Comparison of ENCODE assay signal across 22 cellular contexts in the genomic region with DNA sequence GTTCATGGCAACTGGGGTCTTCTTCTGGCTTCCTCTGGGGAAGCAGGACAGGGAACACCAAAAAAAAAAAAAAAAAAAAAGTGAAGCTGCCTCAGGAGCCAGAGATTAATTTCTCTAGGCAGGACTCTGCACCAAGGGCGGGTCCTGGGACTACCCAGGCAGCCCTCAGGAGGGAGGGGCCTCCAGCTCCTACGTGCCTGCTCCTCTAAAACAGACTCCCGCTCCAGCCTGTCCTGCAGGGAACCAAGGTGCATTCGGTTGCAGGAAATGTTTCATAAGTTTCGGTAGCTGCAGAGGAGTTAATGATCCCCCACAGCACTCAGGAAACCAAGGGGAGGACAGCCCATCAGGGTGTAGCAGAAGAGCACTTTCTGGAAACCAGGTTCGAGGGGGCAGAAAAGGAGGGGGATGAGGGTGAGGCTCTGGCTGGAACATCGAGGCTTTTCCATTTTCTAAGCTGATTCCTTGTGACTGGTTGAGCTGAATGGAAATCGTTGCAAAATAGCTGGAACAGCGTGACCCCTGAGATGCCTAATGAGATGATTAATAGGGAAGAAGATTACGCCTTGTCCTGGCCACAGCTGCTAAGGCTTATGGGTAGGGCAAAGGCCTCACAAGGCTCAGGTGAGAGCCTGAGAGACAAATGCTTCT.
DNase-seq lines count a peak whose midpoint lies in the region; ATAC-seq, FAIRE-seq and TF ChIP-seq lines count a peak whose summit lies in the region.
"Had no signal": no experiment of that assay in that cellular context is flagged by ENCODE, and none has a peak within 500 bp of the region (broad histone marks: within the 10 kb centered on the region; RNA-seq: fewer than 3 reads in every experiment).

No MANE protein-coding gene starts in this region.

- H3K9ac ChIP-seq in K562 (ENCODE audit: insufficient read depth in 1 of 2, low read depth in 2 of 2, low read length in 2 of 2), result no peak overlapping the region

- no peak for FAIRE-seq in K562 (lab: Jason Lieb, UNC)
- FAIRE-seq: endothelial cell of umbilical vein, HTR-8/SVneo had no signal

- TF ChIP-seq RAD21 in K562 (CRISPR knock-in tag; conservative IDR thresholded peaks at IDR 0.05 in 1 of 2, IDR thresholded peaks at IDR 0.05 in 1 of 2), result no peak

- H3K4me1 ChIP-seq in K562 (replicated peaks in 1 of 2; ENCODE audit: control insufficient read depth in 2 of 2, insufficient read depth in 2 of 2, low read length in 2 of 2), result peaks cover 0 to 3% of the 10 kb centered on the region in 2 experiments; a peak in 1 of 5 replicates

- ATAC-seq in K562, result peak; percentile 38; the same call in 2 of the 3 replicates
- peak; percentile 94 for ATAC-seq in omental fat pad (ENCODE audit: low FRiP score)
- ATAC-seq in HG02610 (IDR thresholded peaks at IDR 0.05; ENCODE audit: unreplicated experiment), result no peak
- ATAC-seq: natural killer cell, Panc1 had no signal

- in situ Hi-C loops in K562 (cut with MboI), result no loop called here

- H4K20me1 ChIP-seq in K562 (replicated peaks; ENCODE audit: control insufficient read depth, insufficient read depth, low read length), result no peaks in the 10 kb centered on the region

- WGBS in K562 (ENCODE audit: insufficient coverage, low coverage, missing lambda C conversion rate), result 7% methylated on average over 10 of the region's 10 CpGs

- no peak overlapping the region for H3K4me3 ChIP-seq in K562
- H3K4me3 ChIP-seq: MG63, sigmoid colon, thoracic aorta had no signal

- H2AFZ ChIP-seq in K562 (ENCODE audit: low read depth, low read length), result no peak overlapping the region

- H3K36me3 ChIP-seq in K562 (ENCODE audit: control insufficient read depth, insufficient read depth, low read length), result no peaks in the 10 kb centered on the region
- H3K36me3 ChIP-seq: MG63, sigmoid colon, thoracic aorta had no signal

- TF ChIP-seq EP300 in K562 (IDR thresholded peaks at IDR 0.05; ENCODE audit: low read length), result no peak

- no peak for TF ChIP-seq POLR2A in K562 (conservative IDR thresholded peaks at IDR 0.05)

- DNase-seq in AG20443 (ENCODE audit: low spot score) (peak; percentile 44), K562 (ENCODE audit: extremely low read depth in 1 of 4, low spot score in 3 of 4) (no peak), iPS-NIHi11 (ENCODE audit: low spot score) (peak; percentile 52), omental fat pad (ENCODE audit: low spot score) (no peak), midbrain (lab: John Stamatoyannopoulos, UW) (no peak), GM20000 (ENCODE audit: low spot score) (no peak), DMS 273 (lab: John Stamatoyannopoulos, UW; ENCODE audit: unreplicated experiment) (no peak)
- DNase-seq: activated CD4-positive, alpha-beta T cell treated with anti-CD3 and anti-CD28 coated beads, Interleukin-2, amount 10 ng/mL, durations not matched to agents 7 days and 5 days; activated naive CD8-positive, alpha-beta T cell treated with anti-CD3 and anti-CD28 coated beads, Interleukin-2, amount 10 ng/mL, durations not matched to agents 7 days and 5 days; activated T-cell treated with anti-CD3 and anti-CD28 coated beads, Interleukin-2, amount 50 U/mL, for 24 hours; DND-41; MG63; natural killer cell; NCI-H2081 treated with DMSO at 0.1 percent for 48 hours; sigmoid colon; stimulated activated CD4-positive, alpha-beta T cell treated with anti-CD3 and anti-CD28 coated beads, Interleukin-2, amount 100 ng/mL, for 48 hours; stimulated activated CD8-positive, alpha-beta memory T cell treated with anti-CD3 and anti-CD28 coated beads, Interleukin-4, amount 100 ng/mL, for 48 hours had no signal

- no TSS peak for BruUV-seq in K562 (replicated peaks; lab: Mats Ljungman, UMichigan)

- no peak overlapping the region for H3K27ac ChIP-seq in K562 (ENCODE audit: extremely low read depth, low read depth, low read length)
- H3K27ac ChIP-seq: sigmoid colon, thoracic aorta had no signal

- intact Hi-C loops in K562 (cut with micrococcal nuclease), result no loop called here

- POLR2A ChIA-PET in K562 (lab: Yijun Ruan, JAX), result interaction anchor here (0.8 to 2.0 kb wide), 4 partner anchors 9 to 63 kb away, joined by 3 to 6 read pairs (median 5); no protein-coding TSS in a partner anchor

- no peaks in the 10 kb centered on the region for H3K9me1 ChIP-seq in K562 (ENCODE audit: control insufficient read depth, insufficient read depth, low read length)

- H3K27me3 ChIP-seq in K562 (ENCODE audit: control insufficient read depth in 2 of 2, insufficient read depth in 2 of 2, low read length in 2 of 2), result peaks cover 60 to 65% of the 10 kb centered on the region in 2 experiments; a peak in 4 of 5 replicates
- H3K27me3 ChIP-seq: MG63, sigmoid colon had no signal

- H3K9me3 ChIP-seq in K562 (replicated peaks; ENCODE audit: control insufficient read depth, insufficient read depth, low read depth, low read length), result no peaks in the 10 kb centered on the region
- H3K9me3 ChIP-seq: MG63, sigmoid colon, thoracic aorta had no signal

- no peak overlapping the region for H3K4me2 ChIP-seq in K562 (ENCODE audit: insufficient read depth, low read length)

- CTCF ChIA-PET in K562 (lab: Yijun Ruan, JAX; ENCODE audit: low intra/inter-chr PET ratio), result no interaction called here

- H3K79me2 ChIP-seq in K562 (ENCODE audit: control insufficient read depth, insufficient read depth, low read length), result no peaks in the 10 kb centered on the region

- no peak for TF ChIP-seq CTCF in K562 (IDR thresholded peaks at IDR 0.05 in 2 of 3, conservative IDR thresholded peaks at IDR 0.05 in 1 of 3; ENCODE audit: insufficient read depth in 2 of 3, low read depth in 1 of 3, low read length in 3 of 3)
- TF ChIP-seq CTCF in omental fat pad (IDR thresholded peaks at IDR 0.05), result no peak
- no peak for TF ChIP-seq CTCF in GM20000 (IDR thresholded peaks at IDR 0.05; ENCODE audit: extremely low read depth, missing control alignments)

TF ChIP-seq in K562, 482 proteins besides CTCF, POLR2A, EP300 and RAD21:
- TF ChIP-seq MEIS2 (IDR thresholded peaks at IDR 0.05; ENCODE audit: partially characterized antibody), result peak; percentile 25
- TF ChIP-seq, protein P1, sequence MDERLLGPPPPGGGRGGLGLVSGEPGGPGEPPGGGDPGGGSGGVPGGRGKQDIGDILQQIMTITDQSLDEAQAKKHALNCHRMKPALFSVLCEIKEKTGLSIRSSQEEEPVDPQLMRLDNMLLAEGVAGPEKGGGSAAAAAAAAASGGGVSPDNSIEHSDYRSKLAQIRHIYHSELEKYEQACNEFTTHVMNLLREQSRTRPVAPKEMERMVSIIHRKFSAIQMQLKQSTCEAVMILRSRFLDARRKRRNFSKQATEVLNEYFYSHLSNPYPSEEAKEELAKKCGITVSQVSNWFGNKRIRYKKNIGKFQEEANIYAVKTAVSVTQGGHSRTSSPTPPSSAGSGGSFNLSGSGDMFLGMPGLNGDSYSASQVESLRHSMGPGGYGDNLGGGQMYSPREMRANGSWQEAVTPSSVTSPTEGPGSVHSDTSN (CRISPR knock-in tag; IDR thresholded peaks at IDR 0.05; ENCODE audit: low read depth), result no peak
- TF ChIP-seq, protein P1 (tag; conservative IDR thresholded peaks at IDR 0.05; ENCODE audit: low read depth), result 0 out of 2 replicates have a peak, but pooled peaks have one; percentile 28
- no peak for TF ChIP-seq ZNF507 (tag; conservative IDR thresholded peaks at IDR 0.05)

Comparison
In these comparisons a context has a peak if more than half of its experiments do, and no peak if none do; other contexts are left out.
1. DNase-seq: peak in AG20443 (single experiment) and iPS-NIHi11 (single experiment); none in K562 (0 of 4), omental fat pad (single experiment), midbrain (single experiment), GM20000 (single experiment) and DMS 273 (single experiment).